In genomic region chr4:74223098-74223497, GRCh38 we compare ENCODE assay signal across 21 cellular contexts.
"Had no signal": no experiment of that assay in that cellular context is flagged by ENCODE, and none has a peak within 500 bp of the region (broad histone marks: within the 10 kb centered on the region; RNA-seq: fewer than 3 reads in every experiment).

No MANE protein-coding gene starts in this region.

- H3K9me3 ChIP-seq: MG63, SK-N-SH had no signal

- H3K9ac ChIP-seq: SK-N-SH had no signal

- H3K9me2 ChIP-seq: SK-N-SH had no signal

- DNase-seq: KBM-7, MG63, NCI-H1092, NCI-H1105 treated with DMSO at 0.1 percent for 48 hours, NCI-H1417 treated with DMSO at 0.1 percent for 48 hours, NCI-H146, NCI-H1694 treated with DMSO at 0.1 percent for 48 hours, NCI-H1930, NCI-H2081, NCI-H2107, NCI-H2227 treated with DMSO at 0.1 percent for 48 hours, NCI-H524, NCI-H526 treated with DMSO at 0.1 percent for 48 hours, NCI-H748 treated with DMSO at 0.1 percent for 48 hours, SHP77, SK-N-SH, T-cell had no signal

- H3K27ac ChIP-seq: HL-60, RWPE1 had no signal

- FAIRE-seq: HTR-8/SVneo had no signal

- ATAC-seq: Panc1, T-cell had no signal

- H3K36me3 ChIP-seq: MG63 had no signal

- H3K4me3 ChIP-seq: MG63 had no signal

- H3K27me3 ChIP-seq: MG63 had no signal

- H3K4me2 ChIP-seq: SK-N-SH had no signal
